2 cellular contexts compared by ENCODE assay signal in the genomic region with DNA sequence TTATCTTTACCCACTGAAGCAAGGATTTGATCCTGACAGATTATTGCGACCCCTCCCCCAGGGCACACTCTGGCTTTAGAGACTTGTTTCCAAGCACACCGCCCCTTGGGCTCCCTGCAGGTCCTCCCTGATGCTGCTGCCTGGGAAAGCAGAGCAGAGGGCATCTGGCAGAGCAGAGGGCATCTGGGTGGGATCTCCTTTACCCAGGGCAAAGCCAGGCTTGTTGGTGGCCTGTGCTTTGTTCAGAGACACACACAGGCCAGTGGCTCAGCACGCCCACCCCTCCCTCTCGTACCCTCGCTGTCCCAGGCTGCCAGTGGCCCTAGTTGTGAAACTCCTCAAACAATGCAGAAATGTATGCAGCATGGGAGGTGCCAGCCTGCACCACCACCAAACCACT.
TF ChIP-seq lines count a peak whose summit lies in the region.

No MANE protein-coding gene starts in this region.

TF ChIP-seq in SK-N-SH, 30 proteins besides CTCF, POLR2A, EP300 and RAD21 (continued from another document):
- TF ChIP-seq, protein P1, sequence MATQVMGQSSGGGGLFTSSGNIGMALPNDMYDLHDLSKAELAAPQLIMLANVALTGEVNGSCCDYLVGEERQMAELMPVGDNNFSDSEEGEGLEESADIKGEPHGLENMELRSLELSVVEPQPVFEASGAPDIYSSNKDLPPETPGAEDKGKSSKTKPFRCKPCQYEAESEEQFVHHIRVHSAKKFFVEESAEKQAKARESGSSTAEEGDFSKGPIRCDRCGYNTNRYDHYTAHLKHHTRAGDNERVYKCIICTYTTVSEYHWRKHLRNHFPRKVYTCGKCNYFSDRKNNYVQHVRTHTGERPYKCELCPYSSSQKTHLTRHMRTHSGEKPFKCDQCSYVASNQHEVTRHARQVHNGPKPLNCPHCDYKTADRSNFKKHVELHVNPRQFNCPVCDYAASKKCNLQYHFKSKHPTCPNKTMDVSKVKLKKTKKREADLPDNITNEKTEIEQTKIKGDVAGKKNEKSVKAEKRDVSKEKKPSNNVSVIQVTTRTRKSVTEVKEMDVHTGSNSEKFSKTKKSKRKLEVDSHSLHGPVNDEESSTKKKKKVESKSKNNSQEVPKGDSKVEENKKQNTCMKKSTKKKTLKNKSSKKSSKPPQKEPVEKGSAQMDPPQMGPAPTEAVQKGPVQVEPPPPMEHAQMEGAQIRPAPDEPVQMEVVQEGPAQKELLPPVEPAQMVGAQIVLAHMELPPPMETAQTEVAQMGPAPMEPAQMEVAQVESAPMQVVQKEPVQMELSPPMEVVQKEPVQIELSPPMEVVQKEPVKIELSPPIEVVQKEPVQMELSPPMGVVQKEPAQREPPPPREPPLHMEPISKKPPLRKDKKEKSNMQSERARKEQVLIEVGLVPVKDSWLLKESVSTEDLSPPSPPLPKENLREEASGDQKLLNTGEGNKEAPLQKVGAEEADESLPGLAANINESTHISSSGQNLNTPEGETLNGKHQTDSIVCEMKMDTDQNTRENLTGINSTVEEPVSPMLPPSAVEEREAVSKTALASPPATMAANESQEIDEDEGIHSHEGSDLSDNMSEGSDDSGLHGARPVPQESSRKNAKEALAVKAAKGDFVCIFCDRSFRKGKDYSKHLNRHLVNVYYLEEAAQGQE (IDR thresholded peaks at IDR 0.05; ENCODE audit: low read depth, low read length): no peak
TF ChIP-seq in SK-N-SH: peak in this region for 0.

TF ChIP-seq in SK-N-SH treated with all-trans-retinoic acid at 6 μM for 48 hours, 23 proteins besides CTCF, POLR2A, EP300 and RAD21 (continued from another document):
- TF ChIP-seq, protein P2, sequence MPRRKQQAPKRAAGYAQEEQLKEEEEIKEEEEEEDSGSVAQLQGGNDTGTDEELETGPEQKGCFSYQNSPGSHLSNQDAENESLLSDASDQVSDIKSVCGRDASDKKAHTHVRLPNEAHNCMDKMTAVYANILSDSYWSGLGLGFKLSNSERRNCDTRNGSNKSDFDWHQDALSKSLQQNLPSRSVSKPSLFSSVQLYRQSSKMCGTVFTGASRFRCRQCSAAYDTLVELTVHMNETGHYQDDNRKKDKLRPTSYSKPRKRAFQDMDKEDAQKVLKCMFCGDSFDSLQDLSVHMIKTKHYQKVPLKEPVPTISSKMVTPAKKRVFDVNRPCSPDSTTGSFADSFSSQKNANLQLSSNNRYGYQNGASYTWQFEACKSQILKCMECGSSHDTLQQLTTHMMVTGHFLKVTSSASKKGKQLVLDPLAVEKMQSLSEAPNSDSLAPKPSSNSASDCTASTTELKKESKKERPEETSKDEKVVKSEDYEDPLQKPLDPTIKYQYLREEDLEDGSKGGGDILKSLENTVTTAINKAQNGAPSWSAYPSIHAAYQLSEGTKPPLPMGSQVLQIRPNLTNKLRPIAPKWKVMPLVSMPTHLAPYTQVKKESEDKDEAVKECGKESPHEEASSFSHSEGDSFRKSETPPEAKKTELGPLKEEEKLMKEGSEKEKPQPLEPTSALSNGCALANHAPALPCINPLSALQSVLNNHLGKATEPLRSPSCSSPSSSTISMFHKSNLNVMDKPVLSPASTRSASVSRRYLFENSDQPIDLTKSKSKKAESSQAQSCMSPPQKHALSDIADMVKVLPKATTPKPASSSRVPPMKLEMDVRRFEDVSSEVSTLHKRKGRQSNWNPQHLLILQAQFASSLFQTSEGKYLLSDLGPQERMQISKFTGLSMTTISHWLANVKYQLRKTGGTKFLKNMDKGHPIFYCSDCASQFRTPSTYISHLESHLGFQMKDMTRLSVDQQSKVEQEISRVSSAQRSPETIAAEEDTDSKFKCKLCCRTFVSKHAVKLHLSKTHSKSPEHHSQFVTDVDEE (CRISPR knock-in tag; IDR thresholded peaks at IDR 0.05): no peak
- TF ChIP-seq SNAI2 (CRISPR knock-in tag; IDR thresholded peaks at IDR 0.05): no peak
- no peak for TF ChIP-seq ISL1 (CRISPR knock-in tag; IDR thresholded peaks at IDR 0.05)
- TF ChIP-seq, protein P3, sequence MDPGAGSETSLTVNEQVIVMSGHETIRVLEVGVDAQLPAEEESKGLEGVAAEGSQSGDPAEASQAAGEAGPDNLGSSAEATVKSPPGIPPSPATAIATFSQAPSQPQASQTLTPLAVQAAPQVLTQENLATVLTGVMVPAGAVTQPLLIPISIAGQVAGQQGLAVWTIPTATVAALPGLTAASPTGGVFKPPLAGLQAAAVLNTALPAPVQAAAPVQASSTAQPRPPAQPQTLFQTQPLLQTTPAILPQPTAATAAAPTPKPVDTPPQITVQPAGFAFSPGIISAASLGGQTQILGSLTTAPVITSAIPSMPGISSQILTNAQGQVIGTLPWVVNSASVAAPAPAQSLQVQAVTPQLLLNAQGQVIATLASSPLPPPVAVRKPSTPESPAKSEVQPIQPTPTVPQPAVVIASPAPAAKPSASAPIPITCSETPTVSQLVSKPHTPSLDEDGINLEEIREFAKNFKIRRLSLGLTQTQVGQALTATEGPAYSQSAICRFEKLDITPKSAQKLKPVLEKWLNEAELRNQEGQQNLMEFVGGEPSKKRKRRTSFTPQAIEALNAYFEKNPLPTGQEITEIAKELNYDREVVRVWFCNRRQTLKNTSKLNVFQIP (CRISPR knock-in tag; IDR thresholded peaks at IDR 0.05; ENCODE audit: borderline replicate concordance, low read depth): no peak
- no peak for TF ChIP-seq ESRRG (CRISPR knock-in tag; IDR thresholded peaks at IDR 0.05)
- no peak for TF ChIP-seq ZNF70 (CRISPR knock-in tag; IDR thresholded peaks at IDR 0.05)
- TF ChIP-seq, protein P4, sequence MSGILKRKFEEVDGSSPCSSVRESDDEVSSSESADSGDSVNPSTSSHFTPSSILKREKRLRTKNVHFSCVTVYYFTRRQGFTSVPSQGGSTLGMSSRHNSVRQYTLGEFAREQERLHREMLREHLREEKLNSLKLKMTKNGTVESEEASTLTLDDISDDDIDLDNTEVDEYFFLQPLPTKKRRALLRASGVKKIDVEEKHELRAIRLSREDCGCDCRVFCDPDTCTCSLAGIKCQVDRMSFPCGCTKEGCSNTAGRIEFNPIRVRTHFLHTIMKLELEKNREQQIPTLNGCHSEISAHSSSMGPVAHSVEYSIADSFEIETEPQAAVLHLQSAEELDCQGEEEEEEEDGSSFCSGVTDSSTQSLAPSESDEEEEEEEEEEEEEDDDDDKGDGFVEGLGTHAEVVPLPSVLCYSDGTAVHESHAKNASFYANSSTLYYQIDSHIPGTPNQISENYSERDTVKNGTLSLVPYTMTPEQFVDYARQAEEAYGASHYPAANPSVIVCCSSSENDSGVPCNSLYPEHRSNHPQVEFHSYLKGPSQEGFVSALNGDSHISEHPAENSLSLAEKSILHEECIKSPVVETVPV (CRISPR knock-in tag; IDR thresholded peaks at IDR 0.05): no peak
- TF ChIP-seq TOX (CRISPR knock-in tag; IDR thresholded peaks at IDR 0.05; ENCODE audit: borderline replicate concordance): no peak
- no peak for TF ChIP-seq TCF4 (CRISPR knock-in tag; IDR thresholded peaks at IDR 0.05; ENCODE audit: borderline replicate concordance)
- no peak for TF ChIP-seq RARB (CRISPR knock-in tag; IDR thresholded peaks at IDR 0.05)
- TF ChIP-seq, protein P5, sequence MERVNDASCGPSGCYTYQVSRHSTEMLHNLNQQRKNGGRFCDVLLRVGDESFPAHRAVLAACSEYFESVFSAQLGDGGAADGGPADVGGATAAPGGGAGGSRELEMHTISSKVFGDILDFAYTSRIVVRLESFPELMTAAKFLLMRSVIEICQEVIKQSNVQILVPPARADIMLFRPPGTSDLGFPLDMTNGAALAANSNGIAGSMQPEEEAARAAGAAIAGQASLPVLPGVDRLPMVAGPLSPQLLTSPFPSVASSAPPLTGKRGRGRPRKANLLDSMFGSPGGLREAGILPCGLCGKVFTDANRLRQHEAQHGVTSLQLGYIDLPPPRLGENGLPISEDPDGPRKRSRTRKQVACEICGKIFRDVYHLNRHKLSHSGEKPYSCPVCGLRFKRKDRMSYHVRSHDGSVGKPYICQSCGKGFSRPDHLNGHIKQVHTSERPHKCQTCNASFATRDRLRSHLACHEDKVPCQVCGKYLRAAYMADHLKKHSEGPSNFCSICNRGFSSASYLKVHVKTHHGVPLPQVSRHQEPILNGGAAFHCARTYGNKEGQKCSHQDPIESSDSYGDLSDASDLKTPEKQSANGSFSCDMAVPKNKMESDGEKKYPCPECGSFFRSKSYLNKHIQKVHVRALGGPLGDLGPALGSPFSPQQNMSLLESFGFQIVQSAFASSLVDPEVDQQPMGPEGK (CRISPR knock-in tag; IDR thresholded peaks at IDR 0.05; ENCODE audit: borderline replicate concordance): no peak
- no peak for TF ChIP-seq ARNTL (CRISPR knock-in tag; IDR thresholded peaks at IDR 0.05; ENCODE audit: borderline replicate concordance, low read depth)
- TF ChIP-seq ZNF565 (CRISPR knock-in tag; conservative IDR thresholded peaks at IDR 0.05; ENCODE audit: low read depth): no peak
